10 cellular contexts compared by ENCODE assay signal in genomic region chr21:44089001-44089911, GRCh38. TPM values are rescaled to one million over a fixed set of nuclear protein-coding genes. Genes with fewer than 3 reads are reported as not detected.
DNase-seq lines count a peak whose midpoint lies in the region; ATAC-seq and TF ChIP-seq lines count a peak whose summit lies in the region.
"Had no signal": no experiment of that assay in that cellular context is flagged by ENCODE, and none has a peak within 500 bp of the region (broad histone marks: within the 10 kb centered on the region; RNA-seq: fewer than 3 reads in every experiment).

No MANE protein-coding gene starts in this region.

- H3K79me2 ChIP-seq in OCI-LY7 (ENCODE audit: insufficient read depth, low read depth, low read length), result no peaks in the 10 kb centered on the region
- H3K79me2 ChIP-seq: parathyroid adenoma had no signal

- TF ChIP-seq POLR2A in spleen (IDR thresholded peaks at IDR 0.05), result peak in 1 of 3 donors; percentile 35

- CTCF ChIA-PET in OCI-LY7 (lab: Charles Lee; ENCODE audit: unreplicated experiment), result no interaction called here
- CTCF ChIA-PET in GM10248 (lab: Yijun Ruan, JAX), result interaction anchor here (1.3 kb wide), 1 partner anchor 278 kb away, joined by 3 read pairs; no protein-coding TSS in a partner anchor

- H3K4me2 ChIP-seq in OCI-LY7 (ENCODE audit: low read length), result peak overlapping the region; percentile 30; the same call in 1 of the 2 replicates

- DNase-seq in OCI-LY7 (ENCODE audit: low spot score) (peak; percentile 70), coronary artery (ENCODE audit: low spot score) (peak; percentile 61), spleen (peak; percentile 88), AG08396 (ENCODE audit: low spot score) (no peak), GM10248 (ENCODE audit: extremely low spot score) (no peak)

- H3K27ac ChIP-seq in OCI-LY7 (ENCODE audit: low read depth, low read length, poor library complexity, severe bottlenecking), result peak overlapping the region; percentile 77
- H3K27ac ChIP-seq in coronary artery, result no peak overlapping the region
- peak overlapping the region; percentile 72 to 90 (median 82) for H3K27ac ChIP-seq in spleen
- H3K27ac ChIP-seq: parathyroid adenoma, tibial artery had no signal

- H3K9me3 ChIP-seq in OCI-LY7 (ENCODE audit: low read length) (no peaks in the 10 kb centered on the region), spleen (no peaks in the 10 kb centered on the region)
- H3K9me3 ChIP-seq: tibial artery had no signal

- intact Hi-C loops in OCI-LY7 (cut with micrococcal nuclease; ENCODE audit: unreplicated experiment), result no loop called here
- intact Hi-C loops in spleen (cut with DNase I; ENCODE audit: low total_unique reads), result no loop called here

- 50 to 80% (median 58%) methylated on average over 30 of the region's 30 CpGs for WGBS in spleen, 5 donors

- ATAC-seq in GM19467 (IDR thresholded peaks at IDR 0.05; ENCODE audit: unreplicated experiment) (peak; percentile 70), HG02840 (IDR thresholded peaks at IDR 0.05; ENCODE audit: low FRiP score, unreplicated experiment) (no peak), HG02588 (IDR thresholded peaks at IDR 0.05; ENCODE audit: unreplicated experiment) (no peak)

- H2AFZ ChIP-seq in OCI-LY7 (ENCODE audit: low read length), result no peak overlapping the region
- H2AFZ ChIP-seq: parathyroid adenoma had no signal

- H4K20me1 ChIP-seq in OCI-LY7 (ENCODE audit: insufficient read depth, low read length), result no peaks in the 10 kb centered on the region

- no peak for TF ChIP-seq CTCF in OCI-LY7 (conservative IDR thresholded peaks at IDR 0.05; ENCODE audit: low read length)
- TF ChIP-seq CTCF in coronary artery (IDR thresholded peaks at IDR 0.05), result no peak
- no peak for TF ChIP-seq CTCF in spleen (IDR thresholded peaks at IDR 0.05 in 8 of 11, conservative IDR thresholded peaks at IDR 0.05 in 3 of 11)
- TF ChIP-seq CTCF in GM10248 (IDR thresholded peaks at IDR 0.05; ENCODE audit: control extremely low read depth, extremely low read depth, low read depth, missing control alignments), result no peak

- H3K36me3 ChIP-seq in OCI-LY7 (ENCODE audit: insufficient read depth, low read length) (peaks cover 81% of the 10 kb centered on the region), spleen (peaks cover 2 to 100% (median 72%) of the 10 kb centered on the region in 6 donors)

- no peaks in the 10 kb centered on the region for H3K9me2 ChIP-seq in OCI-LY7 (ENCODE audit: insufficient read depth, low read length)

- no peaks in the 10 kb centered on the region for H3K27me3 ChIP-seq in spleen (replicated peaks in 1 of 7)
- H3K27me3 ChIP-seq: tibial artery had no signal

- no TSS peak for BruUV-seq in OCI-LY7 (replicated peaks; lab: Mats Ljungman, UMichigan)

- H3K4me1 ChIP-seq in OCI-LY7 (ENCODE audit: insufficient read depth, low read length, poor library complexity, severe bottlenecking), result peaks cover 26% of the 10 kb centered on the region
- peaks cover 22 to 93% (median 66%) of the 10 kb centered on the region in 6 donors for H3K4me1 ChIP-seq in spleen
- H3K4me1 ChIP-seq: parathyroid adenoma, tibial artery had no signal

- POLR2A ChIA-PET in OCI-LY7 (lab: Charles Lee) (no interaction called here), GM10248 (lab: Yijun Ruan, JAX) (interaction anchor here (0.6 kb wide), 1 partner anchor 356 kb away, joined by 3 read pairs; no protein-coding TSS in a partner anchor)

- H3K4me3 ChIP-seq in OCI-LY7 (ENCODE audit: low read depth, low read length, poor library complexity, severe bottlenecking) (no peak overlapping the region), coronary artery (no peak overlapping the region), spleen (peak overlapping the region in 2 of 8 donors; percentile 2 to 43)
- H3K4me3 ChIP-seq: tibial artery had no signal

RNA-seq across cellular contexts. Expression of gene PWP2, which starts 17.9 kb away (rescaled TPM):
- total RNA-seq in OCI-LY7 (2014; rRNA removed; shearing (Covaris generic)), result 2.5 and 8.2 TPM in 2 replicates
- 8.4 and 11.5 TPM in 2 replicates for total RNA-seq in OCI-LY7 (2022)
- 10 to 100 TPM in 4 of 7 donors, 1 to 10 TPM in 3; 6.1 to 13.4 (median 10.4) TPM for total RNA-seq in spleen
- polyA plus RNA-seq in spleen, result 10 to 100 TPM in 2 of 3 donors, 1 to 10 TPM in 1; 4.8 to 17.4 (median 11.2) TPM

RNA-seq across cellular contexts. Expression of gene GATD3, which starts 44.2 kb away (rescaled TPM):
- 6.6 TPM in 2 replicates for total RNA-seq in OCI-LY7 (2014; rRNA removed; shearing (Covaris generic))
- 24.1 and 28.1 TPM in 2 replicates for total RNA-seq in OCI-LY7 (2022)
- 10 to 100 TPM in 4 of 7 donors, 1 to 10 TPM in 3; 6.6 to 18.3 (median 10.2) TPM for total RNA-seq in spleen
- 10 to 100 TPM in 2 of 3 donors, 1 to 10 TPM in 1; 6.1 to 50.9 (median 10.6) TPM for polyA plus RNA-seq in spleen

Comparison
In these comparisons a context has a peak if more than half of its experiments do, and no peak if none do; other contexts are left out.
1. DNase-seq: peak in OCI-LY7 (single experiment), coronary artery (single experiment) and spleen (single experiment); none in AG08396 (single experiment) and GM10248 (single experiment).
2. H3K27ac ChIP-seq: peak in OCI-LY7 (single experiment) and spleen (8 of 8); none in coronary artery (0 of 2).